ENCODE assay signal across 12 cellular contexts in the genomic region with DNA sequence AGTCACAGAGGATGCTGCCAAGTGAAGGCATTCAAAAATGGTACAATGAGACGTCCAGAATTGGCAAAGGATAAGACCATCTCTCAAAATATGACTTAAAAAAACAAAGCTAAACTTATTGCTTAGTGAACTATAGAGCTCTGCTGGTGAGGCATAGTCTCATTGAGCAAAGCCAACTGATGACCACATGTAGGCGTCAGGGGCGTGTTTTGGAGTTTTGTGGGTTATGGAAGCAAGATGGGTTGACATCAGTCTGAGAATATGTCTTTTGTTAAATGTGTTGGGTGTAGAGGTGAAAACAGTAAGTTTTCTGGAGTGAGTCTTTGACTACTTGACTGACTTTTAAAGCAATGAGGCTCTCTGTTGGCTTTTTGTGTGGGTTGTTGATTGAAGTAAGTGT. TPM values are rescaled to one million over a fixed set of nuclear protein-coding genes. Genes with fewer than 3 reads are reported as not detected.
DNase-seq lines count a peak whose midpoint lies in the region; ATAC-seq, FAIRE-seq and TF ChIP-seq lines count a peak whose summit lies in the region.
"Had no signal": no experiment of that assay in that cellular context is flagged by ENCODE, and none has a peak within 500 bp of the region (broad histone marks: within the 10 kb centered on the region; RNA-seq: fewer than 3 reads in every experiment).

No MANE protein-coding gene starts in this region.

- H3K4me3 ChIP-seq in spleen: no peak overlapping the region

- peak; percentile 36 for FAIRE-seq in GM12892 (lab: Jason Lieb, UNC)
- FAIRE-seq: G401.6, islet of Langerhans had no signal

- intact Hi-C loops in spleen (cut with DNase I; ENCODE audit: low total_unique reads): loop anchor here (10.0 kb wide), 1 partner anchor 168 kb away; no protein-coding TSS in a partner anchor

- DNase-seq in AG20443 (ENCODE audit: low spot score) (peak; percentile 79), GM12892 (ENCODE audit: insufficient read length) (no peak), astrocyte of the hippocampus (ENCODE audit: low read depth, low spot score) (peak; percentile 74), NCI-H1105 treated with DMSO at 0.1 percent for 48 hours (lab: John Stamatoyannopoulos, UW) (no peak), spleen (no peak), Ammon's horn (ENCODE audit: low spot score) (no peak)
- DNase-seq in stimulated activated CD4-positive, alpha-beta T cell treated with anti-CD3 and anti-CD28 coated beads, Interleukin-15, amount 100 ng/mL, for 48 hours (ENCODE audit: low read depth in 2 of 2): peak; percentile 27 to 45
- DNase-seq: activated CD4-positive, CD25-positive, alpha-beta regulatory T cell; CD8-positive, alpha-beta memory T cell had no signal

- H3K27ac ChIP-seq in spleen: no peak overlapping the region

- TF ChIP-seq CTCF in spleen (IDR thresholded peaks at IDR 0.05 in 8 of 11, conservative IDR thresholded peaks at IDR 0.05 in 3 of 11): no peak

- H3K36me3 ChIP-seq in spleen: no peaks in the 10 kb centered on the region

- no peaks in the 10 kb centered on the region for H3K27me3 ChIP-seq in spleen (replicated peaks in 1 of 7)

- H3K4me1 ChIP-seq in spleen: no peaks in the 10 kb centered on the region

- H3K9me3 ChIP-seq in spleen: no peaks in the 10 kb centered on the region

- TF ChIP-seq POLR2A in GM12892 (IDR thresholded peaks at IDR 0.05; ENCODE audit: low read depth, low read length) (no peak), spleen (IDR thresholded peaks at IDR 0.05) (no peak)

- 80 to 93% (median 87%) methylated on average over 3 of the region's 3 CpGs for WGBS in spleen, 5 donors

- ATAC-seq in activated CD4-positive, CD25-positive, alpha-beta regulatory T cell treated with anti-CD3 and anti-CD28 coated beads, Interleukin-2, amount 50 U/mL, for 24 hours: no peak

RNA-seq across cellular contexts. Expression of a gene that starts 47.2 kb away (rescaled TPM):
- polyA plus RNA-seq in GM12892 (2012; ENCODE audit: missing spikeins): 0.59 TPM
- total RNA-seq in spleen: 1 to 10 TPM; 1.0 to 3.2 (median 1.7) TPM
- polyA plus RNA-seq in spleen: 1 to 10 TPM in 2 of 3 donors, under 1 TPM in 1; 0.91 to 1.4 (median 1.3) TPM

Comparison
In these comparisons a context has a peak if more than half of its experiments do, and no peak if none do; other contexts are left out.
1. DNase-seq: peak in AG20443 (single experiment), astrocyte of the hippocampus (single experiment) and stimulated activated CD4-positive, alpha-beta T cell treated with anti-CD3 and anti-CD28 coated beads, Interleukin-15, amount 100 ng/mL, for 48 hours (2 of 2); none in GM12892 (single experiment), NCI-H1105 treated with DMSO at 0.1 percent for 48 hours (single experiment), spleen (single experiment) and Ammon's horn (single experiment).